10 cellular contexts compared by ENCODE assay signal in genomic region chr11:29527391-29527936, GRCh38.
DNase-seq lines count a peak whose midpoint lies in the region; ATAC-seq and TF ChIP-seq lines count a peak whose summit lies in the region.
"Had no signal": no experiment of that assay in that cellular context is flagged by ENCODE, and none has a peak within 500 bp of the region (broad histone marks: within the 10 kb centered on the region; RNA-seq: fewer than 3 reads in every experiment).

No MANE protein-coding gene starts in this region.

- peak; percentile 15 for DNase-seq in HCT116 (ENCODE audit: low read depth, low spot score)
- DNase-seq in fibroblast of villous mesenchyme (ENCODE audit: low read depth): peak; percentile 52
- DNase-seq in NCI-H1105 treated with DMSO at 0.1 percent for 48 hours (lab: John Stamatoyannopoulos, UW): no peak
- no peak for DNase-seq in cerebellar cortex (ENCODE audit: low spot score)
- no peak for DNase-seq in NCI-H128 (lab: John Stamatoyannopoulos, UW; ENCODE audit: unreplicated experiment)

- ATAC-seq in HCT116 (peak; percentile 50), GM21723 (IDR thresholded peaks at IDR 0.05; ENCODE audit: unreplicated experiment) (no peak)

- TF ChIP-seq POLR2A in HCT116 (IDR thresholded peaks at IDR 0.05; ENCODE audit: borderline replicate concordance, extremely low read depth, insufficient read depth, insufficient read length): no peak

- intact Hi-C loops in HCT116 (cut with micrococcal nuclease): no loop called here

- H2AFZ ChIP-seq in HCT116 (ENCODE audit: low read depth, low read length, poor library complexity, severe bottlenecking) (no peak overlapping the region), OCI-LY1 (ENCODE audit: low read length) (no peak overlapping the region)

- TF ChIP-seq RAD21 in HCT116 (IDR thresholded peaks at IDR 0.05; ENCODE audit: low read depth): no peak

- CTCF ChIA-PET in HCT116 (lab: Charles Lee): interaction anchor here (1.0 kb wide), 1 partner anchor 12 kb away, joined by 3 read pairs; no protein-coding TSS in a partner anchor

- TF ChIP-seq CTCF in C4-2B (conservative IDR thresholded peaks at IDR 0.05) (peak; percentile 53), HCT116 (IDR thresholded peaks at IDR 0.05 in 2 of 3, conservative IDR thresholded peaks at IDR 0.05 in 1 of 3; ENCODE audit: borderline replicate concordance in 1 of 3, insufficient read depth in 1 of 3, low read depth in 2 of 3, low read length in 2 of 3) (peak in 2 of 3 experiments; percentile 25 to 37; a peak in 2 of 6 replicates), OCI-LY1 (IDR thresholded peaks at IDR 0.05; ENCODE audit: low read length) (peak; percentile 47), fibroblast of villous mesenchyme (IDR thresholded peaks at IDR 0.05; ENCODE audit: insufficient read depth, low read depth, low read length) (peak; percentile 22)

- H3K9me2 ChIP-seq in HCT116 (ENCODE audit: insufficient read depth) (no peaks in the 10 kb centered on the region), OCI-LY1 (ENCODE audit: low read depth, low read length) (no peaks in the 10 kb centered on the region)

- no peak overlapping the region for H3K4me2 ChIP-seq in HCT116 (ENCODE audit: low read length)
- H3K4me2 ChIP-seq in OCI-LY1 (ENCODE audit: low read length): no peak overlapping the region

- no TSS peak for BruUV-seq in HCT116 (replicated peaks; lab: Mats Ljungman, UMichigan)

- no peaks in the 10 kb centered on the region for H3K36me3 ChIP-seq in HCT116 (ENCODE audit: control insufficient read depth in 1 of 2, insufficient read depth in 2 of 2, low read length in 2 of 2)
- no peaks in the 10 kb centered on the region for H3K36me3 ChIP-seq in OCI-LY1 (ENCODE audit: insufficient read depth, low read length)
- H3K36me3 ChIP-seq: HAP-1, thoracic aorta had no signal

- POLR2A ChIA-PET in HCT116 (lab: Charles Lee): no interaction called here

- H3K9ac ChIP-seq in HCT116 (ENCODE audit: low read length) (no peak overlapping the region), OCI-LY1 (ENCODE audit: low read length) (no peak overlapping the region)

- H3K4me3 ChIP-seq in HCT116 (replicated peaks in 1 of 2; ENCODE audit: low read depth in 1 of 2, low read length in 2 of 2): no peak overlapping the region
- H3K4me3 ChIP-seq in OCI-LY1 (ENCODE audit: low read depth, low read length, poor library complexity, severe bottlenecking): no peak overlapping the region
- no peak overlapping the region for H3K4me3 ChIP-seq in fibroblast of villous mesenchyme (ENCODE audit: low read depth, low read length)
- H3K4me3 ChIP-seq: HAP-1, thoracic aorta had no signal

- no peak overlapping the region for H3K27ac ChIP-seq in C4-2B
- no peak overlapping the region for H3K27ac ChIP-seq in HCT116 (ENCODE audit: low read depth, low read length)
- H3K27ac ChIP-seq in OCI-LY1 (ENCODE audit: low read depth, low read length, poor library complexity, severe bottlenecking): no peak overlapping the region
- H3K27ac ChIP-seq: thoracic aorta had no signal

- RAD21 ChIA-PET in HCT116 (lab: Charles Lee; ENCODE audit: low non-redundant PET in 1 of 2, low total read pairs in 2 of 2, uncharacterized antibody in 2 of 2, unreplicated experiment in 2 of 2): no interaction called here

- H4K20me1 ChIP-seq in HCT116 (ENCODE audit: insufficient read depth): no peaks in the 10 kb centered on the region
- no peaks in the 10 kb centered on the region for H4K20me1 ChIP-seq in OCI-LY1 (ENCODE audit: insufficient read depth, low read length)

- H3K9me3 ChIP-seq in HCT116 (ENCODE audit: control insufficient read depth in 1 of 2, insufficient read depth in 1 of 2, low read depth in 1 of 2, low read length in 2 of 2) (no peaks in the 10 kb centered on the region), OCI-LY1 (ENCODE audit: low read length) (no peaks in the 10 kb centered on the region)
- H3K9me3 ChIP-seq: HAP-1, thoracic aorta had no signal

- no peaks in the 10 kb centered on the region for H3K4me1 ChIP-seq in HCT116 (ENCODE audit: control insufficient read depth in 1 of 2, insufficient read depth in 2 of 2, low read length in 2 of 2)
- H3K4me1 ChIP-seq in OCI-LY1 (ENCODE audit: insufficient read depth, low read length, severe bottlenecking): peaks cover 4% of the 10 kb centered on the region
- H3K4me1 ChIP-seq: HAP-1 had no signal

- H3K79me2 ChIP-seq in HCT116 (ENCODE audit: insufficient read depth, low read length) (no peaks in the 10 kb centered on the region), OCI-LY1 (ENCODE audit: insufficient read depth, low read length) (no peaks in the 10 kb centered on the region)

- no peaks in the 10 kb centered on the region for H3F3A ChIP-seq in OCI-LY1 (ENCODE audit: insufficient read depth, low read length)

- no peaks in the 10 kb centered on the region for H3K27me3 ChIP-seq in HCT116 (ENCODE audit: insufficient read depth, low read length)
- H3K27me3 ChIP-seq in OCI-LY1 (ENCODE audit: insufficient read depth, low read length): no peaks in the 10 kb centered on the region

TF ChIP-seq in HCT116, 20 proteins besides CTCF, POLR2A, EP300 and RAD21:
- TF ChIP-seq ZNF274 (IDR thresholded peaks at IDR 0.05; ENCODE audit: low read depth, low read length) (no peak), CEBPB (IDR thresholded peaks at IDR 0.05; ENCODE audit: low read depth) (peak; percentile 66)

Comparison
In these comparisons a context has a peak if more than half of its experiments do, and no peak if none do; other contexts are left out.
1. DNase-seq: peak in HCT116 (single experiment) and fibroblast of villous mesenchyme (single experiment); none in NCI-H1105 treated with DMSO at 0.1 percent for 48 hours (single experiment), cerebellar cortex (single experiment) and NCI-H128 (single experiment).
2. Peak in every context shown above with its lines, with median percentiles within 50 percentile points of each other: CTCF ChIP-seq.